Comparison of ENCODE assay signal across 35 cellular contexts in genomic region chr10:104151737-104152136, GRCh38.
"Had no signal": no experiment of that assay in that cellular context is flagged by ENCODE, and none has a peak within 500 bp of the region (broad histone marks: within the 10 kb centered on the region; RNA-seq: fewer than 3 reads in every experiment).

No MANE protein-coding gene starts in this region.

- H3K4me3 ChIP-seq: MG63 had no signal

- DNase-seq: MG63, MM.1S, MV-4-11, NCI-H1048, NCI-H1092, NCI-H1092 treated with DMSO at 0.1 percent for 48 hours, NCI-H1105, NCI-H1105 treated with DMSO at 0.1 percent for 48 hours, NCI-H1417, NCI-H1417 treated with DMSO at 0.1 percent for 48 hours, NCI-H1436, NCI-H1436 treated with DMSO at 0.1 percent for 48 hours, NCI-H146, NCI-H1694, NCI-H1694 treated with DMSO at 0.1 percent for 48 hours, NCI-H187, NCI-H187 treated with DMSO at 0.1 percent for 48 hours, NCI-H1930, NCI-H2029, NCI-H2029 treated with DMSO at 0.1 percent for 48 hours, NCI-H2081, NCI-H2081 treated with DMSO at 0.1 percent for 48 hours, NCI-H2107, NCI-H2171, NCI-H2171 treated with DMSO at 0.1 percent for 48 hours, NCI-H2227 treated with DMSO at 0.1 percent for 48 hours, NCI-H226, NCI-H345, NCI-H446, NCI-H446 treated with DMSO at 0.1 percent for 48 hours, NCI-H510A, NCI-H510A treated with DMSO at 0.1 percent for 48 hours, NCI-H524, NCI-H524 treated with DMSO at 0.1 percent for 48 hours, NCI-H526 had no signal

- H3K36me3 ChIP-seq: MG63 had no signal
